In the genomic region with DNA sequence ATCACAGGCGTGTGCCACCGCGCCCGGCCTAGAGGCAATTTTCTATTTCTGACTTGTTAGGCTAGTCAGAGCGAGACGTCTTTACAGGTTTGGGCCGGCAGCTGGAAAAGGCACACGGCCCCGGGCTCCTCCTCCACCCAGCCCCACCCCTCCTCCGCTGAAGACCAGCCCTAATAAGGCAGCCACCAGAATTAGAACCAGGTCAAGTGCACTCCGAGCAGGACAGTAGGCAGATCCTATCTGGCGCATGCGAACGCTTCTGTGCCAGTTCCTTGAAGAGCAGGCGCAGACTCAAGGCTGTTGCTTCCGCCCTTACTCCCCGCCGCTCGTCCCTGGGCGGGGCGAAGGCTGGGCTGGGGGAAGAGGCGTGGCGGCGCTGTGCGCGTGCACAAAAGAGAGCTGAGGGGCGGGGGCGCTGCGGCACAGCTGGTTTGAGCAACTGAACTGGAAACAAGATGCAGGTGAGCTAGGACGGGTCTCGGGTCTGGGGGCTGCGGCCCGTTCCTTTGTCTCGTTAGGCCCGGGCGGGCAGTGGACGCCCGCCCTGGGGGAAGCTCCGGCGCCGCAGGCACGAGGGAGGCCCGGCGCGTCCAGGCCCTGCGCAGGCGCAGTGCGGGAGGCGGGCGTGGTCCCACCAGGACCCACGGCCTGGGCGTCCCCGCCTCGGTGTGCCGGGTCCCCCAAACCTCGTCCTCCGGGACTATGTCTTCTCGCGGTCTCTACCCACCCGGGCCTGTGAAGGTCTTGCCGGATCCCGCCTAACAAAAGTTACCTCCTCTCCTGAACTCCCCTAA, we compare ENCODE assay signal across 8 cellular contexts. TPM values are rescaled to one million over a fixed set of nuclear protein-coding genes. Genes with fewer than 3 reads are reported as not detected.
DNase-seq lines count a peak whose midpoint lies in the region; FAIRE-seq and TF ChIP-seq lines count a peak whose summit lies in the region.

A gene (plus strand): TSS at position 381 of the 794 bp plus-strand sequence. CDS start 75 bp downstream, at position 456.

- H3K23ac ChIP-seq in neuronal stem cell (ENCODE audit: low read depth, low read length, poor library complexity): peak within 1 kb of the TSS; percentile 95

- H3K27me3 ChIP-seq in GM06990 (replicated peaks; ENCODE audit: control insufficient read depth, insufficient read depth, low read length) (no peaks in the 10 kb centered on the region), neuronal stem cell (ENCODE audit: control insufficient read depth in 3 of 3, insufficient read depth in 3 of 3, low read depth in 1 of 3, low read length in 3 of 3) (peaks cover 0 to 3% (median 0%) of the 10 kb centered on the region in 3 experiments)

- H3K4me1 Mint-ChIP-seq in activated naive CD4-positive, alpha-beta T cell treated with anti-CD3 and anti-CD28 coated beads for 36 hours (ENCODE audit: low read depth): peaks cover 42% of the 10 kb centered on the region

- H2AFZ ChIP-seq in neuronal stem cell (ENCODE audit: low read length): peak within 1 kb of the TSS; percentile 99

- no peak within 1 kb of the TSS for H2BK12ac ChIP-seq in neuronal stem cell (ENCODE audit: low read length)

- intact Hi-C loops in activated naive CD4-positive, alpha-beta T cell treated with anti-CD3 and anti-CD28 coated beads for 36 hours (cut with micrococcal nuclease): loop anchor here (1.0 to 5.0 kb wide), 9 partner anchors 18 to 1226 kb away; a partner anchor contains a TSS

- no peaks in the 10 kb centered on the region for H3K27me3 Mint-ChIP-seq in activated naive CD4-positive, alpha-beta T cell treated with anti-CD3 and anti-CD28 coated beads for 36 hours (ENCODE audit: low read depth)

- peak within 1 kb of the TSS; percentile 88 for H3K9ac ChIP-seq in neuronal stem cell (ENCODE audit: low read depth, low read length, poor library complexity)

- peak within 1 kb of the TSS; percentile 98 for H3K27ac Mint-ChIP-seq in activated naive CD4-positive, alpha-beta T cell treated with anti-CD3 and anti-CD28 coated beads for 36 hours

- peaks cover 2% of the 10 kb centered on the region for H3K36me3 ChIP-seq in GM06990 (ENCODE audit: control insufficient read depth, insufficient read depth, low read length)
- H3K36me3 ChIP-seq in neuronal stem cell (replicated peaks in 1 of 2; ENCODE audit: control insufficient read depth in 2 of 2, insufficient read depth in 2 of 2, low read length in 2 of 2): peaks cover 3 to 16% of the 10 kb centered on the region in 2 donors

- peak within 1 kb of the TSS; percentile 1 for H4K8ac ChIP-seq in neuronal stem cell (ENCODE audit: low read depth, low read length)

- H3K9me3 ChIP-seq in neuronal stem cell (replicated peaks in 1 of 2; ENCODE audit: control insufficient read depth in 2 of 2, insufficient read depth in 1 of 2, low read depth in 1 of 2, low read length in 2 of 2): no peaks in the 10 kb centered on the region

- H4K91ac ChIP-seq in neuronal stem cell (ENCODE audit: low read depth, low read length, poor library complexity): no peak within 1 kb of the TSS

- FAIRE-seq in frontal cortex (lab: Jason Lieb, UNC): no peak

- no peaks in the 10 kb centered on the region for H3K79me1 ChIP-seq in neuronal stem cell (ENCODE audit: low read depth, low read length)

- no peak within 1 kb of the TSS for H2BK120ac ChIP-seq in neuronal stem cell (ENCODE audit: low read depth, low read length)

- peak within 1 kb of the TSS; percentile 93 for H2BK5ac ChIP-seq in neuronal stem cell (ENCODE audit: low read length)

- H3K27ac ChIP-seq in neuronal stem cell (replicated peaks; ENCODE audit: low read length): peak within 1 kb of the TSS; percentile 98

- WGBS in neuronal stem cell (ENCODE audit: extremely low coverage in 2 of 2, insufficient read length in 2 of 2, insufficient replicate concordance in 1 of 2), 2 donors: no CpG with 5 or more reads among the region's 62 CpGs

- peak within 1 kb of the TSS; percentile 98 for H3K18ac ChIP-seq in neuronal stem cell (ENCODE audit: low read length)

- DNase-seq in GM06990 (ENCODE audit: extremely low read depth, insufficient read length) (peak; percentile 98), HFF-Myc (ENCODE audit: extremely low read depth, low read depth) (peak; percentile 99), NAMALWA (ENCODE audit: low spot score) (peak; percentile 99), SK-N-DZ (ENCODE audit: low spot score) (peak; percentile 99), frontal cortex (ENCODE audit: low spot score in 2 of 2) (peak; percentile 85 to 90), neuronal stem cell (ENCODE audit: low spot score) (peak; percentile 92)
- peak; percentile 94 for DNase-seq in activated naive CD4-positive, alpha-beta T cell treated with anti-CD3 and anti-CD28 coated beads for 36 hours

- TF ChIP-seq CTCF in GM06990 (IDR thresholded peaks at IDR 0.05; ENCODE audit: insufficient read depth, low read length, poor library complexity, severe bottlenecking) (peak; percentile 12), HFF-Myc (IDR thresholded peaks at IDR 0.05; ENCODE audit: low read depth, low read length, missing control alignments) (no peak), subcutaneous adipose tissue (IDR thresholded peaks at IDR 0.05; ENCODE audit: low read depth) (no peak)

- CTCF ChIA-PET in activated naive CD4-positive, alpha-beta T cell treated with anti-CD3 and anti-CD28 coated beads for 36 hours (lab: Charles Lee): interaction anchor here (0.8 to 1.6 kb wide), 4 partner anchors 17 to 47 kb away, joined by 3 to 6 read pairs (median 4); no protein-coding TSS in a partner anchor

- H3K9me3 Mint-ChIP-seq in activated naive CD4-positive, alpha-beta T cell treated with anti-CD3 and anti-CD28 coated beads for 36 hours: no peaks in the 10 kb centered on the region

- peak within 1 kb of the TSS; percentile 78 for H3K4me2 ChIP-seq in neuronal stem cell (ENCODE audit: insufficient read depth, low read length, poor library complexity, severe bottlenecking)

- peak within 1 kb of the TSS; percentile 66 for H3K14ac ChIP-seq in neuronal stem cell (ENCODE audit: low read length)

- H2BK15ac ChIP-seq in neuronal stem cell (ENCODE audit: low read length): peak within 1 kb of the TSS; percentile 31

- H2AK5ac ChIP-seq in neuronal stem cell (ENCODE audit: low read depth, low read length): peak within 1 kb of the TSS; percentile 54

- H3K4me3 ChIP-seq in GM06990 (replicated peaks; ENCODE audit: low read depth, low read length) (peak within 1 kb of the TSS; percentile 80), HFF-Myc (replicated peaks; ENCODE audit: low read depth, low read length) (peak within 1 kb of the TSS; percentile 66), neuronal stem cell (ENCODE audit: low read length in 2 of 2) (peak within 1 kb of the TSS; percentile 69 to 92)

- no peak within 1 kb of the TSS for H3K4ac ChIP-seq in neuronal stem cell (ENCODE audit: low read length)

- peaks cover 1 to 3% of the 10 kb centered on the region in 2 donors for H3K4me1 ChIP-seq in neuronal stem cell (ENCODE audit: control insufficient read depth in 2 of 2, insufficient read depth in 1 of 2, low read depth in 1 of 2, low read length in 2 of 2)

- peaks cover 11% of the 10 kb centered on the region for H3K36me3 Mint-ChIP-seq in activated naive CD4-positive, alpha-beta T cell treated with anti-CD3 and anti-CD28 coated beads for 36 hours (ENCODE audit: low read depth)

- peak within 1 kb of the TSS; percentile 93 for H3K4me3 Mint-ChIP-seq in activated naive CD4-positive, alpha-beta T cell treated with anti-CD3 and anti-CD28 coated beads for 36 hours

RNA-seq across cellular contexts. Expression of the gene that starts here (rescaled TPM):
- 16.4 and 18.0 TPM in 2 replicates for polyA plus RNA-seq in SK-N-DZ (2014; cell fraction: cytosol; rRNA removed)
- 10.8 and 10.9 TPM in 2 replicates for polyA plus RNA-seq in SK-N-DZ (2014; cell fraction: nucleus; rRNA removed)
- 10 to 100 TPM; 42.2 to 42.8 TPM for total RNA-seq in activated naive CD4-positive, alpha-beta T cell treated with anti-CD3 and anti-CD28 coated beads for 36 hours
- total RNA-seq in frontal cortex: 9.8 TPM
- 17.1 TPM for polyA plus RNA-seq in neuronal stem cell (2013, experiment 1 of 2)
- polyA plus RNA-seq in neuronal stem cell (2013, experiment 2 of 2): 17.3 TPM
- 10 to 100 TPM in 3 of 4 donors, 1 to 10 TPM in 1; 9.2 to 17.6 (median 12.3) TPM for total RNA-seq in subcutaneous adipose tissue

Comparison
In these comparisons a context has a peak if more than half of its experiments do, and no peak if none do; other contexts are left out.
1. Peak in every context shown above with its lines: DNase-seq, H3K4me3 ChIP-seq and H3K27ac ChIP-seq.